24 cellular contexts compared by ENCODE assay signal in genomic region chr17:16066125-16066524, GRCh38.
"Had no signal": no experiment of that assay in that cellular context is flagged by ENCODE, and none has a peak within 500 bp of the region (broad histone marks: within the 10 kb centered on the region; RNA-seq: fewer than 3 reads in every experiment).

No MANE protein-coding gene starts in this region.

- H3K4me1 Mint-ChIP-seq: activated naive CD4-positive, alpha-beta T cell treated with anti-CD3 and anti-CD28 coated beads, Interleukin-2, amount 10 ng/mL, durations not matched to agents 7 days and 5 days had no signal

- H3K27ac Mint-ChIP-seq: activated naive CD4-positive, alpha-beta T cell treated with anti-CD3 and anti-CD28 coated beads, Interleukin-2, amount 10 ng/mL, durations not matched to agents 7 days and 5 days; activated T-helper 1 cell treated with anti-CD3 and anti-CD28 coated beads, Interleukin-12 subunit alpha, Interleukin-12 subunit beta, Interleukin-2, Interleukin-4 antibody, amounts not matched to agents 30 ng/mL and 10 ng/mL and 1 ng/mL, durations not matched to agents 14 hours and 24 hours and 36 hours had no signal

- H3K27ac ChIP-seq: adrenal gland, body of pancreas, epithelial cell of prostate, esophagus squamous epithelium, heart right ventricle, testis, transverse colon had no signal

- H3K27me3 Mint-ChIP-seq: activated naive CD4-positive, alpha-beta T cell treated with anti-CD3 and anti-CD28 coated beads, Interleukin-2, amount 10 ng/mL, durations not matched to agents 7 days and 5 days; naive thymus-derived CD4-positive, alpha-beta T cell had no signal

- H3K27me3 ChIP-seq: adrenal gland, body of pancreas, esophagus squamous epithelium, heart right ventricle, testis, transverse colon had no signal

- H3K4me3 Mint-ChIP-seq: activated naive CD4-positive, alpha-beta T cell treated with anti-CD3 and anti-CD28 coated beads, Interleukin-2, amount 10 ng/mL, durations not matched to agents 7 days and 5 days; activated T-helper 1 cell treated with anti-CD3 and anti-CD28 coated beads, Interleukin-12 subunit alpha, Interleukin-12 subunit beta, Interleukin-2, Interleukin-4 antibody, amounts not matched to agents 30 ng/mL and 10 ng/mL and 1 ng/mL, durations not matched to agents 14 hours and 24 hours and 36 hours; naive thymus-derived CD4-positive, alpha-beta T cell had no signal

- H3K9me3 ChIP-seq: adrenal gland, body of pancreas, esophagus squamous epithelium, heart right ventricle, testis, transverse colon had no signal

- H3K4me1 ChIP-seq: adrenal gland, body of pancreas, esophagus squamous epithelium, heart right ventricle, testis, transverse colon had no signal

- DNase-seq: activated CD4-positive, alpha-beta T cell treated with anti-CD3 and anti-CD28 coated beads for 4 hours; activated CD4-positive, alpha-beta T cell treated with anti-CD3 and anti-CD28 coated beads, Interleukin-2, amount 50 U/mL, for 4 hours; activated gamma-delta T cell; activated naive CD4-positive, alpha-beta T cell treated with anti-CD3 and anti-CD28 coated beads, Interleukin-2, amount 10 ng/mL, durations not matched to agents 7 days and 5 days; adrenal gland; aorta; body of pancreas; dermis blood vessel endothelial cell; effector CD4-positive, alpha-beta T cell; esophagus squamous epithelium; foreskin melanocyte; heart right ventricle; midbrain; naive thymus-derived CD4-positive, alpha-beta T cell; posterior cingulate gyrus; right cardiac atrium; stimulated activated CD4-positive, alpha-beta T cell treated with anti-CD3 and anti-CD28 coated beads, Interleukin-15, amount 100 ng/mL, for 24 hours; stimulated activated CD4-positive, alpha-beta T cell treated with anti-CD3 and anti-CD28 coated beads, Interleukin-2, amount 100 ng/mL, for 24 hours; stimulated activated naive CD4-positive, alpha-beta T cell treated with Interleukin-2 at 50 U/mL for 16 hours; testis; transverse colon had no signal

- ATAC-seq: body of pancreas; heart right ventricle; naive thymus-derived CD4-positive, alpha-beta T cell; right cardiac atrium; SK-N-SH treated with all-trans-retinoic acid at 6 μM for 48 hours had no signal

- H3K4me3 ChIP-seq: adrenal gland, body of pancreas, esophagus squamous epithelium, heart right ventricle, testis, transverse colon had no signal

- H3K9me3 Mint-ChIP-seq: activated naive CD4-positive, alpha-beta T cell treated with anti-CD3 and anti-CD28 coated beads, Interleukin-2, amount 10 ng/mL, durations not matched to agents 7 days and 5 days; activated T-helper 1 cell treated with anti-CD3 and anti-CD28 coated beads, Interleukin-12 subunit alpha, Interleukin-12 subunit beta, Interleukin-2, Interleukin-4 antibody, amounts not matched to agents 30 ng/mL and 10 ng/mL and 1 ng/mL, durations not matched to agents 14 hours and 24 hours and 36 hours; naive thymus-derived CD4-positive, alpha-beta T cell had no signal
